Comparison of ENCODE assay signal across 17 cellular contexts in genomic region chr3:181561605-181562031, GRCh38.
"Had no signal": no experiment of that assay in that cellular context is flagged by ENCODE, and none has a peak within 500 bp of the region (broad histone marks: within the 10 kb centered on the region; RNA-seq: fewer than 3 reads in every experiment).

No MANE protein-coding gene starts in this region.

- H3K4me3 Mint-ChIP-seq: neural crest cell had no signal

- H3K27ac ChIP-seq: coronary artery, epithelial cell of prostate, gastroesophageal sphincter, ovary, thoracic aorta, WERI-Rb-1 had no signal

- H3K9me3 Mint-ChIP-seq: neural crest cell had no signal

- DNase-seq: activated CD4-positive, alpha-beta T cell treated with anti-CD3 and anti-CD28 coated beads for 4 hours; activated CD8-positive, alpha-beta memory T cell treated with anti-CD3 and anti-CD28 coated beads for 24 hours; activated naive CD4-positive, alpha-beta T cell treated with Interleukin-2 at 50 U/mL for 16 hours; effector memory CD4-positive, alpha-beta T cell; kidney; left ventricle myocardium superior; mesenchymal stem cell; ovary; stimulated activated CD4-positive, alpha-beta T cell treated with anti-CD3 and anti-CD28 coated beads, Interleukin-2, amount 100 ng/mL, for 48 hours; stimulated activated naive CD4-positive, alpha-beta T cell treated with Interleukin-2 at 50 U/mL for 16 hours; T1000; WERI-Rb-1 had no signal

- ATAC-seq: gastroesophageal sphincter, left ventricle myocardium superior had no signal
